In the genomic region with DNA sequence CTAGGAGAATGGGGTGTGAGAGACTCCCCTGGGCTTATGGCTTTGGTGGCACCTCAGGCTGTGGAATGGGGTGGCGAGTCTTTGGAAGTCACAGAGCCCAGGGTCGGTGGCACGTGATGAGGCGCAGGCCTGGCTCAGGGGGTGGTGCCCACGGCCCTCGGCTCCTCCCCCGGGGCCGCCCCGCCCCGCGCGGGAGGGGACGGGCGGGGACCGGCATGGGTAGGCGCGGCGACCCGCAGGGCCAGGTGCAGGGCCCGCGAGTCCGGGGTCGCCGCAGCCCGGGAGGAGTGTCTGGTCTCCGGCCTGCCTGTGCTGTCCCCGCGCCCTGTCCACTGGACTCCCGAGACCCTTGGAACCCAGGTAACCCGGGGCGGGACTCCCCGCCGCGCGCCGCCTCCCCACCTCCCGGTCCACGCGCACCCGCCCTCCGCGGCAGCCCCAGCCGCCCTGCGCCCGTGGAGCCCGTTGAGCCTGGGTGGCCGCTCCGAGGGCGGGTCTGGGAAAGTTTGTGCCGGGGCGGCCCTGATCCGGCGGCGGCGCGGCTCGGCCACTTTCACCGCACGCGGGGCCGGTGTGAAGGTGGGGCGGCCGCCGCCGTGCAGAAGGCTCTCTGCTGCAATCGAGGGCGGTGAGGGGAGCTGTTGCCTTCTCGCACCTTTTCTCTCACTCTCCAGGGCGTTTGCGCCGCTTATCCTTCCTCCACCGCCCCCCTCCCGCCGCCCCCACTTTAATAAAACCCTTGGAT, we compare ENCODE assay signal across 8 cellular contexts. TPM values are rescaled to one million over a fixed set of nuclear protein-coding genes. Genes with fewer than 3 reads are reported as not detected.
A peak's percentile ranks its signal among the peaks of the same experiment; 100 is the strongest.
DNase-seq lines count a peak whose midpoint lies in the region; ATAC-seq, FAIRE-seq and TF ChIP-seq lines count a peak whose summit lies in the region.

A gene with protein sequence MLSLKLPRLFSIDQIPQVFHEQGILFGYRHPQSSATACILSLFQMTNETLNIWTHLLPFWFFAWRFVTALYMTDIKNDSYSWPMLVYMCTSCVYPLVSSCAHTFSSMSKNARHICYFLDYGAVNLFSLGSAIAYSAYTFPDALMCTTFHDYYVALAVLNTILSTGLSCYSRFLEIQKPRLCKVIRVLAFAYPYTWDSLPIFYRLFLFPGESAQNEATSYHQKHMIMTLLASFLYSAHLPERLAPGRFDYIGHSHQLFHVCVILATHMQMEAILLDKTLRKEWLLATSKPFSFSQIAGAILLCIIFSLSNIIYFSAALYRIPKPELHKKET (plus strand): TSS at position 216 of the 745 bp plus-strand sequence. CDS start 61,169 bp downstream, outside the sequence.

- H3K9me3 ChIP-seq in A549 (no peaks in the 10 kb centered on the region), SK-N-SH (no peaks in the 10 kb centered on the region)

- TF ChIP-seq CTCF in A549 (IDR thresholded peaks at IDR 0.05) = no peak
- no peak for TF ChIP-seq CTCF in GM23338 (conservative IDR thresholded peaks at IDR 0.05; ENCODE audit: low read depth in 2 of 2)
- TF ChIP-seq CTCF in SK-N-SH (IDR thresholded peaks at IDR 0.05) = no peak

- peak within 1 kb of the TSS; percentile 71 for H3K4me3 Mint-ChIP-seq in GM23338
- peak within 1 kb of the TSS; percentile 17 for H3K4me3 Mint-ChIP-seq in natural killer cell treated with Interleukin-12 subunit alpha and Interleukin-12 subunit beta and Interleukin-15 and Interleukin-18, amount 100 ng/mL, for 72 hours

- peaks cover 36% of the 10 kb centered on the region for H3K27me3 Mint-ChIP-seq in GM23338 (ENCODE audit: insufficient read depth, low read depth, poor library complexity)
- peaks cover 19 to 43% of the 10 kb centered on the region in 2 donors for H3K27me3 Mint-ChIP-seq in natural killer cell treated with Interleukin-12 subunit alpha and Interleukin-12 subunit beta and Interleukin-15 and Interleukin-18, amount 100 ng/mL, for 72 hours

- H3K9me2 ChIP-seq in GM23338 (ENCODE audit: insufficient read depth) (no peaks in the 10 kb centered on the region), SK-N-SH (no peaks in the 10 kb centered on the region)

- no peak within 1 kb of the TSS for H3K27ac Mint-ChIP-seq in GM23338
- H3K27ac Mint-ChIP-seq in natural killer cell treated with Interleukin-12 subunit alpha and Interleukin-12 subunit beta and Interleukin-15 and Interleukin-18, amount 100 ng/mL, for 72 hours = no peak within 1 kb of the TSS

- H3K27me3 ChIP-seq in GM23338 (ENCODE audit: insufficient read depth) (peaks cover 35% of the 10 kb centered on the region), SK-N-SH (ENCODE audit: insufficient read depth) (no peaks in the 10 kb centered on the region)

- no peaks in the 10 kb centered on the region for H3K79me2 ChIP-seq in GM23338 (replicated peaks; ENCODE audit: insufficient read depth)
- no peaks in the 10 kb centered on the region for H3K79me2 ChIP-seq in SK-N-SH (ENCODE audit: insufficient read depth)

- TF ChIP-seq EP300 in A549 (IDR thresholded peaks at IDR 0.05) (no peak), SK-N-SH (IDR thresholded peaks at IDR 0.05; ENCODE audit: borderline replicate concordance in 1 of 2, low read depth in 1 of 2, low read length in 1 of 2) (no peak)

- TF ChIP-seq RAD21 in A549 (conservative IDR thresholded peaks at IDR 0.05 in 1 of 2, IDR thresholded peaks at IDR 0.05 in 1 of 2) = no peak; a peak in 1 of 5 replicates
- TF ChIP-seq RAD21 in SK-N-SH (IDR thresholded peaks at IDR 0.05; ENCODE audit: low read length) = no peak

- no peaks in the 10 kb centered on the region for H3K36me3 Mint-ChIP-seq in GM23338 (ENCODE audit: low read depth)
- H3K36me3 Mint-ChIP-seq in natural killer cell treated with Interleukin-12 subunit alpha and Interleukin-12 subunit beta and Interleukin-15 and Interleukin-18, amount 100 ng/mL, for 72 hours = no peaks in the 10 kb centered on the region

- H3K4me1 Mint-ChIP-seq in GM23338 = peaks cover 17% of the 10 kb centered on the region
- peaks cover 3 to 6% of the 10 kb centered on the region in 2 donors for H3K4me1 Mint-ChIP-seq in natural killer cell treated with Interleukin-12 subunit alpha and Interleukin-12 subunit beta and Interleukin-15 and Interleukin-18, amount 100 ng/mL, for 72 hours (ENCODE audit: low read depth in 2 of 2)

- WGBS in A549 (ENCODE audit: missing lambda C conversion rate) = 0% methylated on average over 20 of the region's 74 CpGs
- WGBS in SK-N-SH (ENCODE audit: low lambda C conversion rate) = 11% methylated on average over 27 of the region's 74 CpGs

- H3K27ac ChIP-seq in A549 (peak within 1 kb of the TSS; percentile 94 to 96), GM23338 (ENCODE audit: low read depth) (no peak within 1 kb of the TSS), SK-N-SH (ENCODE audit: low read depth in 2 of 2, low read length in 1 of 2) (no peak within 1 kb of the TSS)

- DNase-seq in A549 (ENCODE audit: low read depth in 1 of 2, low spot score in 1 of 2) (peak; percentile 63 to 92), GM23338 (ENCODE audit: low spot score) (peak; percentile 61), SK-N-SH (peak; percentile 91), COR-L47 (lab: John Stamatoyannopoulos, UW) (no peak)
- DNase-seq in natural killer cell treated with Interleukin-12 subunit alpha and Interleukin-12 subunit beta and Interleukin-15 and Interleukin-18, amount 100 ng/mL, for 72 hours (ENCODE audit: low spot score) = no peak
- no peak for DNase-seq in activated effector memory CD4-positive, alpha-beta T cell treated with Interleukin-2 at 50 U/mL for 16 hours

- TF ChIP-seq POLR2A in A549 (IDR thresholded peaks at IDR 0.05; ENCODE audit: low read length) = peak; percentile 64

- peak within 1 kb of the TSS; percentile 100 for H2AFZ ChIP-seq in GM23338
- peak within 1 kb of the TSS; percentile 83 for H2AFZ ChIP-seq in SK-N-SH (ENCODE audit: low read depth)

- ATAC-seq in A549 (peak; percentile 77 to 84), GM23338 (peak; percentile 76), esophagus mucosa (peak; percentile 70), HG03139 (IDR thresholded peaks at IDR 0.05; ENCODE audit: unreplicated experiment) (no peak)
- ATAC-seq in natural killer cell treated with Interleukin-12 subunit alpha and Interleukin-12 subunit beta and Interleukin-15 and Interleukin-18, amount 100 ng/mL, for 72 hours = peak; percentile 48 to 63

- H3K36me3 ChIP-seq in GM23338 (ENCODE audit: insufficient read depth) = no peaks in the 10 kb centered on the region
- no peaks in the 10 kb centered on the region for H3K36me3 ChIP-seq in SK-N-SH (replicated peaks in 1 of 2; ENCODE audit: control insufficient read depth in 1 of 2, insufficient read depth in 2 of 2, low read length in 1 of 2)

- CTCF ChIA-PET in A549 (lab: Yijun Ruan, JAX) (interaction anchor here (0.7 to 2.1 kb wide), 12 partner anchors 9 to 240 kb away, joined by 3 to 17 read pairs (median 4); no protein-coding TSS in a partner anchor), SK-N-SH (lab: Yijun Ruan, JAX) (interaction anchor here (0.6 to 1.4 kb wide), 5 partner anchors 8 to 195 kb away, joined by 3 read pairs; no protein-coding TSS in a partner anchor)

- H3F3A ChIP-seq in GM23338 (replicated peaks; ENCODE audit: low read depth) = no peaks in the 10 kb centered on the region; the same call in 1 of the 2 replicates
- H3F3A ChIP-seq in SK-N-SH (replicated peaks; ENCODE audit: insufficient read depth) = no peaks in the 10 kb centered on the region

- H3K9me3 Mint-ChIP-seq in GM23338 = no peaks in the 10 kb centered on the region
- H3K9me3 Mint-ChIP-seq in natural killer cell treated with Interleukin-12 subunit alpha and Interleukin-12 subunit beta and Interleukin-15 and Interleukin-18, amount 100 ng/mL, for 72 hours = no peaks in the 10 kb centered on the region

- FAIRE-seq in A549 (lab: Jason Lieb, UNC) = no peak

- peak within 1 kb of the TSS; percentile 86 for H3K4me2 ChIP-seq in A549
- H3K4me2 ChIP-seq in GM23338 = peak within 1 kb of the TSS; percentile 96
- peak within 1 kb of the TSS; percentile 80 for H3K4me2 ChIP-seq in SK-N-SH

- H3K4me3 ChIP-seq in A549 = peak within 1 kb of the TSS; percentile 95
- H3K4me3 ChIP-seq in GM23338 = peak within 1 kb of the TSS; percentile 74
- peak within 1 kb of the TSS; percentile 65 to 66 for H3K4me3 ChIP-seq in SK-N-SH (ENCODE audit: low read depth in 2 of 2, low read length in 1 of 2)

- H4K20me1 ChIP-seq in GM23338 (replicated peaks; ENCODE audit: insufficient read depth) = no peaks in the 10 kb centered on the region; the same call in 1 of the 2 replicates
- H4K20me1 ChIP-seq in SK-N-SH (ENCODE audit: insufficient read depth) = no peaks in the 10 kb centered on the region

- H3K4me1 ChIP-seq in A549 (peaks cover 39% of the 10 kb centered on the region), GM23338 (ENCODE audit: insufficient read depth) (peaks cover 12% of the 10 kb centered on the region; the same call in 1 of the 2 replicates), SK-N-SH (ENCODE audit: control insufficient read depth in 1 of 2, insufficient read depth in 2 of 2, low read depth in 1 of 2, low read length in 1 of 2) (peaks cover 0 to 6% of the 10 kb centered on the region in 2 experiments; a peak in 1 of 4 replicates)

- POLR2A ChIA-PET in A549 (lab: Yijun Ruan, JAX) (interaction anchor here (1.0 to 1.6 kb wide), 3 partner anchors 8 to 153 kb away, joined by 3 to 8 read pairs (median 7); a partner anchor contains a TSS), SK-N-SH (lab: Yijun Ruan, JAX) (no interaction called here)

- H3K9ac ChIP-seq in SK-N-SH = peak within 1 kb of the TSS; percentile 53; the same call in 1 of the 2 replicates

TF ChIP-seq in A549, 52 proteins besides CTCF, POLR2A, EP300 and RAD21 (continues in another document):
- TF ChIP-seq KDM5A (IDR thresholded peaks at IDR 0.05) (no peak), RNF2 (IDR thresholded peaks at IDR 0.05; ENCODE audit: borderline replicate concordance, low read depth) (no peak)

TF ChIP-seq in GM23338, 12 proteins besides CTCF, POLR2A, EP300 and RAD21 (continues in another document):
- TF ChIP-seq POLR2AphosphoS5 (IDR thresholded peaks at IDR 0.05; ENCODE audit: low read depth) = peak; percentile 40

TF ChIP-seq in SK-N-SH, 30 proteins besides CTCF, POLR2A, EP300 and RAD21 (continues in another document):
- TF ChIP-seq, protein P1, sequence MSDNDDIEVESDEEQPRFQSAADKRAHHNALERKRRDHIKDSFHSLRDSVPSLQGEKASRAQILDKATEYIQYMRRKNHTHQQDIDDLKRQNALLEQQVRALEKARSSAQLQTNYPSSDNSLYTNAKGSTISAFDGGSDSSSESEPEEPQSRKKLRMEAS (IDR thresholded peaks at IDR 0.05; ENCODE audit: low read depth) = peak; percentile 22; the same call in 1 of the 2 replicates

RNA-seq across cellular contexts. Expression of the gene that starts here (rescaled TPM):
- 114 and 158 TPM in 2 replicates for polyA plus RNA-seq in A549 (2011; rRNA removed)
- 109 and 154 TPM in 2 replicates for polyA plus RNA-seq in A549 (2012; cell fraction: cytosol; rRNA removed)
- polyA plus RNA-seq in A549 (2012; cell fraction: nucleus; rRNA removed) = 113 and 118 TPM in 2 replicates
- polyA plus RNA-seq in A549 (2017; fragmentation: RNase III; extraction: RNeasy Plus Mini Kit Qiagen cat#74134 plus additional on column Dnase treatment) = 83.8 to 104 TPM (median 90.7 TPM) in 3 replicates
- 292 and 372 TPM in 2 replicates for polyA minus RNA-seq in A549 (2011; rRNA and poly(A)+ RNA removed)
- total RNA-seq in GM23338 (2014; rRNA removed; shearing (Covaris generic)) = 14.5 and 17.7 TPM in 2 replicates
- polyA plus RNA-seq in GM23338 (2016; fragmentation: Nextera tagmentation; extraction: Ambion mirVana) = 8.7 and 10.0 TPM in 2 replicates
- 3.9 and 4.3 TPM in 2 replicates for polyA plus RNA-seq in SK-N-SH (2012; rRNA removed)
- 2.5 and 4.6 TPM in 2 replicates for polyA plus RNA-seq in SK-N-SH (2012; cell fraction: cytosol; rRNA removed)
- 2.5 and 3.8 TPM in 2 replicates for polyA plus RNA-seq in SK-N-SH (2012; cell fraction: nucleus; rRNA removed)
- 13.6 TPM for total RNA-seq in esophagus mucosa
- not detected for total RNA-seq in natural killer cell treated with Interleukin-12 subunit alpha and Interleukin-12 subunit beta and Interleukin-15 and Interleukin-18, amount 100 ng/mL, for 72 hours

Comparison
In these comparisons a context has a peak if more than half of its experiments do, and no peak if none do; other contexts are left out.
1. RNA of the gene that starts here (total RNA-seq): 14.5 to 17.7 TPM in GM23338 and 13.6 TPM in esophagus mucosa (single experiment); not detected in natural killer cell treated with Interleukin-12 subunit alpha and Interleukin-12 subunit beta and Interleukin-15 and Interleukin-18, amount 100 ng/mL, for 72 hours; every median in the first group is over 10 times any median in the second.
2. Peak in ATAC-seq in natural killer cell treated with Interleukin-12 subunit alpha and Interleukin-12 subunit beta and Interleukin-15 and Interleukin-18, amount 100 ng/mL, for 72 hours; RNA of the gene not detected or under 1 TPM.
3. DNase-seq: peak in A549 (2 of 2), GM23338 (single experiment) and SK-N-SH (single experiment); none in natural killer cell treated with Interleukin-12 subunit alpha and Interleukin-12 subunit beta and Interleukin-15 and Interleukin-18, amount 100 ng/mL, for 72 hours (single experiment), activated effector memory CD4-positive, alpha-beta T cell treated with Interleukin-2 at 50 U/mL for 16 hours (single experiment) and COR-L47 (single experiment).
4. H3K27ac ChIP-seq: peak in A549 (2 of 2); none in GM23338 (single experiment) and SK-N-SH (0 of 2).
5. Peak in every context shown above with its lines, with median percentiles within 50 percentile points of each other: H3K4me2 ChIP-seq and H3K4me3 ChIP-seq.